ENCODE assay signal across 1 cellular context in genomic region chr11:67950705-67951104, GRCh38. TPM values are rescaled to one million over a fixed set of nuclear protein-coding genes. Genes with fewer than 3 reads are reported as not detected.
"Had no signal": no experiment of that assay in that cellular context is flagged by ENCODE, and none has a peak within 500 bp of the region (broad histone marks: within the 10 kb centered on the region; RNA-seq: fewer than 3 reads in every experiment).

No MANE protein-coding gene starts in this region.

RNA-seq across cellular contexts. Expression of gene UNC93B1, which starts 53.2 kb away (rescaled TPM):
- total RNA-seq: SJCRH30 had no signal
